9 cellular contexts compared by ENCODE assay signal in the genomic region with DNA sequence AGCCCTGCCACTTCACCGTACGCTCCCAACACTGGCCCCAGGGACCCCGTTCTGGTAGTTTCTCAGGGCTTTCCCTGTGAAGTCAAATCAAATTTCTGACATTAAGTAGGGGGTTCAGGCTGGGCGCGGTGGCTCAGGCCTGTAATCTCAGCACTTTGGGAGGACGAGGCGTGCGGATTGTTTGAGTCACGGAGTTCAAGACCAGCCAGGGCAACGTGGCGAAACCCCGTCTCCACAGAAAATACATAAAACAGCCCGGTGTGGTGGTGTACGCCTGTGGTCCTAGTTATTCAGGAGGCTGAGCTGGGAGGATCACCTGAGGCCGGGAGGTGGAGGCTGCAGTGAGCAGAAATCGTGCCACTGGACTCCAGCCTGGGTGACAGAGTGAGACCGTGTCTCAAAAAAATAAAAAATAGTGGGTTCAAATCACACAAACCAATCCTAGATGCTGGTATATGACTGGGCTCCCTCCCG. TPM values are rescaled to one million over a fixed set of nuclear protein-coding genes. Genes with fewer than 3 reads are reported as not detected.
A peak's percentile ranks its signal among the peaks of the same experiment; 100 is the strongest.
DNase-seq lines count a peak whose midpoint lies in the region; ATAC-seq, FAIRE-seq and TF ChIP-seq lines count a peak whose summit lies in the region.
"Had no signal": no experiment of that assay in that cellular context is flagged by ENCODE, and none has a peak within 500 bp of the region (broad histone marks: within the 10 kb centered on the region; RNA-seq: fewer than 3 reads in every experiment).

No MANE protein-coding gene starts in this region.

- peak in 1 of 2 experiments; percentile 8; a peak in 1 of 6 replicates for ATAC-seq in A549
- ATAC-seq in HG03095 (IDR thresholded peaks at IDR 0.05; ENCODE audit: unreplicated experiment): peak; percentile 4
- ATAC-seq in gastrocnemius medialis: peak in 1 of 2 donors; percentile 7
- no peak for ATAC-seq in HG03521 (IDR thresholded peaks at IDR 0.05; ENCODE audit: unreplicated experiment)

- no peak for TF ChIP-seq RAD21 in A549 (conservative IDR thresholded peaks at IDR 0.05 in 1 of 2, IDR thresholded peaks at IDR 0.05 in 1 of 2)

- peaks cover 13% of the 10 kb centered on the region; the same call in 2 of the 3 replicates for H3K4me1 ChIP-seq in A549
- H3K4me1 ChIP-seq in gastrocnemius medialis: peaks cover 10 to 29% of the 10 kb centered on the region in 2 donors

- POLR2A ChIA-PET in A549 (lab: Yijun Ruan, JAX): no interaction called here

- no peak for TF ChIP-seq EP300 in A549 (IDR thresholded peaks at IDR 0.05)

- DNase-seq in A549 (ENCODE audit: low read depth in 1 of 2, low spot score in 1 of 2) (no peak), activated T-cell treated with anti-CD3 and anti-CD28 coated beads for 1 hour (ENCODE audit: low read depth) (peak; percentile 25), fibroblast of the aortic adventitia (ENCODE audit: low read depth) (no peak), gastrocnemius medialis (no peak), foreskin melanocyte (no peak), G401 (ENCODE audit: low spot score) (no peak)

- H3K36me3 ChIP-seq in gastrocnemius medialis: no peaks in the 10 kb centered on the region

- FAIRE-seq in A549 (lab: Jason Lieb, UNC): no peak
- FAIRE-seq: endometrium had no signal

- H3K27ac ChIP-seq in A549: peak overlapping the region; percentile 85 to 91
- H3K27ac ChIP-seq in gastrocnemius medialis: peak overlapping the region; percentile 84 to 91 (median 89)

- intact Hi-C loops in gastrocnemius medialis (cut with DNase I; ENCODE audit: low total_unique reads): loop anchor here (1.0 to 10.0 kb wide), 4 partner anchors 43 to 601 kb away; a partner anchor contains a TSS

- TF ChIP-seq POLR2A in A549 (IDR thresholded peaks at IDR 0.05; ENCODE audit: low read length) (no peak), gastrocnemius medialis (IDR thresholded peaks at IDR 0.05) (no peak)

- H3K27me3 ChIP-seq in gastrocnemius medialis: no peaks in the 10 kb centered on the region

- CTCF ChIA-PET in A549 (lab: Yijun Ruan, JAX): no interaction called here

- peak overlapping the region; percentile 69 for H3K4me2 ChIP-seq in A549

- no peak for TF ChIP-seq CTCF in A549 (IDR thresholded peaks at IDR 0.05)
- TF ChIP-seq CTCF in fibroblast of the aortic adventitia (IDR thresholded peaks at IDR 0.05; ENCODE audit: insufficient read depth, low read length): no peak
- no peak for TF ChIP-seq CTCF in gastrocnemius medialis (IDR thresholded peaks at IDR 0.05 in 4 of 5, conservative IDR thresholded peaks at IDR 0.05 in 1 of 5)

- H3K4me3 ChIP-seq in A549: peak overlapping the region; percentile 77
- H3K4me3 ChIP-seq in fibroblast of the aortic adventitia (ENCODE audit: low read depth, low read length): peak overlapping the region; percentile 95
- peak overlapping the region; percentile 67 to 100 (median 87) for H3K4me3 ChIP-seq in gastrocnemius medialis

- whole genome bisulfite sequencing in A549 (ENCODE audit: missing lambda C conversion rate): 61% methylated on average over 18 of the region's 18 CpGs

- H3K9me3 ChIP-seq in A549: no peaks in the 10 kb centered on the region
- no peaks in the 10 kb centered on the region for H3K9me3 ChIP-seq in gastrocnemius medialis

- in situ Hi-C loops in gastrocnemius medialis (cut with MboI; ENCODE audit: low sequenced_read_pairs in 4 of 4) (no loop called here), G401 (cut with HindIII; ENCODE audit: low sequenced_read_pairs) (no loop called here)

TF ChIP-seq in A549, 52 proteins besides CTCF, POLR2A, EP300 and RAD21:
- TF ChIP-seq, protein P1, sequence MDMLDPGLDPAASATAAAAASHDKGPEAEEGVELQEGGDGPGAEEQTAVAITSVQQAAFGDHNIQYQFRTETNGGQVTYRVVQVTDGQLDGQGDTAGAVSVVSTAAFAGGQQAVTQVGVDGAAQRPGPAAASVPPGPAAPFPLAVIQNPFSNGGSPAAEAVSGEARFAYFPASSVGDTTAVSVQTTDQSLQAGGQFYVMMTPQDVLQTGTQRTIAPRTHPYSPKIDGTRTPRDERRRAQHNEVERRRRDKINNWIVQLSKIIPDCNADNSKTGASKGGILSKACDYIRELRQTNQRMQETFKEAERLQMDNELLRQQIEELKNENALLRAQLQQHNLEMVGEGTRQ (IDR thresholded peaks at IDR 0.05): no peak
- TF ChIP-seq KDM1A (IDR thresholded peaks at IDR 0.05; ENCODE audit: low read depth) (peak; percentile 60; the same call in 1 of the 2 replicates), ZC3H11A (IDR thresholded peaks at IDR 0.05) (no peak), FOSB (CRISPR knock-in tag; IDR thresholded peaks at IDR 0.05) (no peak)

RNA-seq across cellular contexts. Expression of a gene that starts 0.6 kb away (rescaled TPM):
- 68.6 and 81.8 TPM in 2 replicates for polyA plus RNA-seq in A549 (2011; rRNA removed)
- 103 and 118 TPM in 2 replicates for polyA plus RNA-seq in A549 (2012; cell fraction: cytosol; rRNA removed)
- polyA plus RNA-seq in A549 (2012; cell fraction: nucleus; rRNA removed): 189 and 277 TPM in 2 replicates
- 74.3 to 89.8 TPM (median 86.5 TPM) in 3 replicates for polyA plus RNA-seq in A549 (2017; fragmentation: RNase III; extraction: RNeasy Plus Mini Kit Qiagen cat#74134 plus additional on column Dnase treatment)
- 63.4 and 73.2 TPM in 2 replicates for polyA minus RNA-seq in A549 (2011; rRNA and poly(A)+ RNA removed)
- 46.4 and 119 TPM in 2 replicates for total RNA-seq in fibroblast of the aortic adventitia (ENCODE audit: low replicate concordance)
- 10 to 100 TPM; 17.3 to 29.8 (median 19.3) TPM for total RNA-seq in gastrocnemius medialis
- total RNA-seq in G401 (2014; rRNA removed; shearing (Covaris generic)): 48.7 and 64.5 TPM in 2 replicates

RNA-seq across cellular contexts. Expression of a gene that starts 8.6 kb away (rescaled TPM):
- polyA plus RNA-seq in A549 (2011; rRNA removed) (89.6 and 108 TPM in 2 replicates), A549 (2017; fragmentation: RNase III; extraction: RNeasy Plus Mini Kit Qiagen cat#74134 plus additional on column Dnase treatment) (38.2 to 51.2 TPM (median 45.0 TPM) in 3 replicates)
- 75.5 and 86.9 TPM in 2 replicates for polyA plus RNA-seq in A549 (2012; cell fraction: cytosol; rRNA removed)
- 56.9 and 86.5 TPM in 2 replicates for polyA plus RNA-seq in A549 (2012; cell fraction: nucleus; rRNA removed)
- polyA minus RNA-seq in A549 (2011; rRNA and poly(A)+ RNA removed): 43.0 and 48.3 TPM in 2 replicates
- total RNA-seq in fibroblast of the aortic adventitia (ENCODE audit: low replicate concordance) (27.9 and 35.0 TPM in 2 replicates), gastrocnemius medialis (10 to 100 TPM; 29.6 to 63.4 (median 49.0) TPM)
- total RNA-seq in G401 (2014; rRNA removed; shearing (Covaris generic)): 16.5 and 34.0 TPM in 2 replicates

RNA-seq across cellular contexts. Expression of a gene that starts 31.5 kb away (rescaled TPM):
- polyA plus RNA-seq in A549 (2011; rRNA removed) (14.9 and 15.2 TPM in 2 replicates), A549 (2017; fragmentation: RNase III; extraction: RNeasy Plus Mini Kit Qiagen cat#74134 plus additional on column Dnase treatment) (19.8 to 21.9 TPM (median 20.8 TPM) in 3 replicates)
- polyA plus RNA-seq in A549 (2012; cell fraction: cytosol; rRNA removed): 25.1 and 30.2 TPM in 2 replicates
- polyA plus RNA-seq in A549 (2012; cell fraction: nucleus; rRNA removed): 34.1 and 40.7 TPM in 2 replicates
- polyA minus RNA-seq in A549 (2011; rRNA and poly(A)+ RNA removed): 18.8 and 27.1 TPM in 2 replicates
- total RNA-seq in fibroblast of the aortic adventitia (ENCODE audit: low replicate concordance) (18.7 and 80.2 TPM in 2 replicates), gastrocnemius medialis (10 to 100 TPM; 25.8 to 72.1 (median 27.7) TPM)
- 24.7 and 65.0 TPM in 2 replicates for total RNA-seq in G401 (2014; rRNA removed; shearing (Covaris generic))

RNA-seq across cellular contexts. Expression of a gene that starts 31.8 kb away (rescaled TPM):
- 18.0 and 18.4 TPM in 2 replicates for polyA plus RNA-seq in A549 (2011; rRNA removed)
- 16.4 and 22.2 TPM in 2 replicates for polyA plus RNA-seq in A549 (2012; cell fraction: cytosol; rRNA removed)
- 121 and 156 TPM in 2 replicates for polyA plus RNA-seq in A549 (2012; cell fraction: nucleus; rRNA removed)
- 15.9 to 21.4 TPM (median 19.5 TPM) in 3 replicates for polyA plus RNA-seq in A549 (2017; fragmentation: RNase III; extraction: RNeasy Plus Mini Kit Qiagen cat#74134 plus additional on column Dnase treatment)
- 15.9 and 16.2 TPM in 2 replicates for polyA minus RNA-seq in A549 (2011; rRNA and poly(A)+ RNA removed)
- total RNA-seq in fibroblast of the aortic adventitia (ENCODE audit: low replicate concordance): 9.4 and 30.0 TPM in 2 replicates
- total RNA-seq in gastrocnemius medialis: 10 to 100 TPM; 15.5 to 35.1 (median 22.5) TPM
- total RNA-seq in G401 (2014; rRNA removed; shearing (Covaris generic)): 27.4 and 45.3 TPM in 2 replicates
